Comparison of ENCODE assay signal across 1 cellular context in genomic region chr10:64397125-64397524, GRCh38.
TF ChIP-seq lines count a peak whose summit lies in the region.

No MANE protein-coding gene starts in this region.

TF ChIP-seq in HepG2, 621 proteins besides CTCF, POLR2A, EP300 and RAD21 (continued from another document):
- no peak for TF ChIP-seq MLX (CRISPR knock-in tag; IDR thresholded peaks at IDR 0.05)
- no peak for TF ChIP-seq ETS1 (CRISPR knock-in tag; IDR thresholded peaks at IDR 0.05)
- no peak for TF ChIP-seq ZBTB4 (CRISPR knock-in tag; IDR thresholded peaks at IDR 0.05; ENCODE audit: borderline replicate concordance)
- no peak for TF ChIP-seq ZNF331 (CRISPR knock-in tag; IDR thresholded peaks at IDR 0.05)
- no peak for TF ChIP-seq CSRNP1 (CRISPR knock-in tag; IDR thresholded peaks at IDR 0.05)
- TF ChIP-seq SCMH1 (CRISPR knock-in tag; IDR thresholded peaks at IDR 0.05; ENCODE audit: borderline replicate concordance), result no peak
- no peak for TF ChIP-seq SPEN (CRISPR knock-in tag; IDR thresholded peaks at IDR 0.05; ENCODE audit: low read depth)
- TF ChIP-seq HDAC1 (CRISPR knock-in tag; IDR thresholded peaks at IDR 0.05), result no peak
- no peak for TF ChIP-seq SMAD1 (CRISPR knock-in tag; IDR thresholded peaks at IDR 0.05; ENCODE audit: borderline replicate concordance, low read depth)
